ENCODE assay signal across 17 cellular contexts in genomic region chr2:121485039-121485438, GRCh38. TPM values are rescaled to one million over a fixed set of nuclear protein-coding genes. Genes with fewer than 3 reads are reported as not detected.
DNase-seq lines count a peak whose midpoint lies in the region; ATAC-seq and TF ChIP-seq lines count a peak whose summit lies in the region.
"Had no signal": no experiment of that assay in that cellular context is flagged by ENCODE, and none has a peak within 500 bp of the region (broad histone marks: within the 10 kb centered on the region; RNA-seq: fewer than 3 reads in every experiment).

No MANE protein-coding gene starts in this region.

- peak overlapping the region; percentile 24; the same call in 1 of the 2 replicates for H3K4me3 ChIP-seq in ACC112 (ENCODE audit: low read depth, low read length)
- H3K4me3 ChIP-seq in kidney epithelial cell (ENCODE audit: low read depth, low read length), result no peak overlapping the region
- no peak overlapping the region for H3K4me3 ChIP-seq in tibial nerve
- H3K4me3 ChIP-seq: GM23338, left ventricle myocardium inferior had no signal

- H3K4me1 Mint-ChIP-seq in MCF 10A (ENCODE audit: insufficient read depth, unreplicated experiment), result peaks cover 19% of the 10 kb centered on the region

- no peaks in the 10 kb centered on the region for H3K27me3 Mint-ChIP-seq in MCF 10A (ENCODE audit: insufficient read depth, unreplicated experiment)
- H3K27me3 Mint-ChIP-seq: activated naive CD8-positive, alpha-beta T cell treated with anti-CD3 and anti-CD28 coated beads, Interleukin-2, amount 50 U/mL, for 24 hours had no signal

- intact Hi-C loops in MCF 10A (cut with micrococcal nuclease), result no loop called here

- TF ChIP-seq POLR2A in tibial nerve (IDR thresholded peaks at IDR 0.05), result no peak

- no peaks in the 10 kb centered on the region for H3K9me3 Mint-ChIP-seq in MCF 10A (ENCODE audit: unreplicated experiment)
- H3K9me3 Mint-ChIP-seq: activated naive CD8-positive, alpha-beta T cell treated with anti-CD3 and anti-CD28 coated beads, Interleukin-2, amount 50 U/mL, for 24 hours; GM23338 had no signal

- no peak for TF ChIP-seq RAD21 in Ishikawa (IDR thresholded peaks at IDR 0.05; ENCODE audit: low read depth)

- POLR2A ChIA-PET in MCF 10A (lab: Yijun Ruan, JAX) (interaction anchor here (0.5 to 9.4 kb wide), 6 partner anchors 9 to 163 kb away, joined by 3 to 109 read pairs (median 7); partner anchors contain the start of gene RNU4ATAC), GM10248 (lab: Yijun Ruan, JAX) (no interaction called here)

- peak; percentile 47 for DNase-seq in MCF 10A (ENCODE audit: unreplicated experiment)
- DNase-seq in kidney epithelial cell (ENCODE audit: low read depth), result peak; percentile 59
- no peak for DNase-seq in stimulated activated CD8-positive, alpha-beta memory T cell treated with anti-CD3 and anti-CD28 coated beads, Interleukin-4, amount 100 ng/mL, for 48 hours
- no peak for DNase-seq in GM10248 (ENCODE audit: extremely low spot score)
- DNase-seq in tibial nerve (ENCODE audit: low spot score in 2 of 2), result no peak
- DNase-seq: activated CD8-positive, alpha-beta memory T cell treated with anti-CD3 and anti-CD28 coated beads, Interleukin-2, amount 50 U/mL, for 4 hours; activated naive CD8-positive, alpha-beta T cell treated with anti-CD3 and anti-CD28 coated beads, Interleukin-2, amount 50 U/mL, for 24 hours; head of caudate nucleus; left ventricle myocardium inferior; NCI-H1436 treated with DMSO at 0.1 percent for 48 hours; NCI-H526 treated with DMSO at 0.1 percent for 48 hours; Right ventricle myocardium superior had no signal

- no TSS peak for BruUV-seq in MCF 10A (replicated peaks; lab: Mats Ljungman, UMichigan)

- H3K4me3 Mint-ChIP-seq in MCF 10A (ENCODE audit: unreplicated experiment), result no peak overlapping the region
- H3K4me3 Mint-ChIP-seq: activated naive CD8-positive, alpha-beta T cell treated with anti-CD3 and anti-CD28 coated beads, Interleukin-2, amount 50 U/mL, for 24 hours; GM23338 had no signal

- ATAC-seq in GM18868 (IDR thresholded peaks at IDR 0.05; ENCODE audit: unreplicated experiment), result no peak
- ATAC-seq: activated naive CD8-positive, alpha-beta T cell treated with anti-CD3 and anti-CD28 coated beads, Interleukin-2, amount 50 U/mL, for 24 hours; GM23338 had no signal

- no peaks in the 10 kb centered on the region for H3K9me3 ChIP-seq in tibial nerve
- H3K9me3 ChIP-seq: left ventricle myocardium inferior, neutrophil had no signal

- H3K27me3 ChIP-seq in ACC112 (ENCODE audit: insufficient read depth, low read length), result no peaks in the 10 kb centered on the region
- no peaks in the 10 kb centered on the region for H3K27me3 ChIP-seq in kidney epithelial cell (ENCODE audit: control insufficient read depth, insufficient read depth, low read length)
- H3K27me3 ChIP-seq in tibial nerve, result no peaks in the 10 kb centered on the region
- H3K27me3 ChIP-seq: neutrophil had no signal

- H3K36me3 Mint-ChIP-seq in MCF 10A (ENCODE audit: insufficient read depth, unreplicated experiment), result peaks cover 4% of the 10 kb centered on the region

- no peak overlapping the region for H2AFZ ChIP-seq in ACC112 (ENCODE audit: low read length, unreplicated experiment)
- H2AFZ ChIP-seq: GM23338 had no signal

- TF ChIP-seq EP300 in Ishikawa (IDR thresholded peaks at IDR 0.05; ENCODE audit: borderline replicate concordance) (peak; percentile 14; the same call in 1 of the 2 replicates), tibial nerve (IDR thresholded peaks at IDR 0.05) (no peak)

- H3K36me3 ChIP-seq in ACC112 (ENCODE audit: insufficient read depth, low read length), result no peaks in the 10 kb centered on the region
- H3K36me3 ChIP-seq in kidney epithelial cell (ENCODE audit: control insufficient read depth, insufficient read depth, low read length), result no peaks in the 10 kb centered on the region
- peaks cover 0 to 8% (median 0%) of the 10 kb centered on the region in 3 donors for H3K36me3 ChIP-seq in tibial nerve
- H3K36me3 ChIP-seq: left ventricle myocardium inferior had no signal

- H3K4me1 ChIP-seq in ACC112 (ENCODE audit: control insufficient read depth, insufficient read depth, low read length, unreplicated experiment), result peaks cover 60% of the 10 kb centered on the region
- peaks cover 0 to 61% (median 14%) of the 10 kb centered on the region in 4 donors for H3K4me1 ChIP-seq in tibial nerve

- no peak overlapping the region for H3K27ac Mint-ChIP-seq in MCF 10A (ENCODE audit: low read depth, unreplicated experiment)
- H3K27ac Mint-ChIP-seq: activated naive CD8-positive, alpha-beta T cell treated with anti-CD3 and anti-CD28 coated beads, Interleukin-2, amount 50 U/mL, for 24 hours; GM23338 had no signal

- H3K27ac ChIP-seq in ACC112 (ENCODE audit: low read depth, low read length) (peak overlapping the region; percentile 84), tibial nerve (no peak overlapping the region)
- H3K27ac ChIP-seq: left ventricle myocardium inferior had no signal

- peaks cover 58% of the 10 kb centered on the region for H3K79me2 ChIP-seq in ACC112 (ENCODE audit: control insufficient read depth, insufficient read depth, low read length, unreplicated experiment)

- TF ChIP-seq CTCF in MCF 10A (IDR thresholded peaks at IDR 0.05; ENCODE audit: unreplicated experiment) (no peak), kidney epithelial cell (IDR thresholded peaks at IDR 0.05; ENCODE audit: insufficient read depth, low read length, poor library complexity, severe bottlenecking) (no peak), GM10248 (IDR thresholded peaks at IDR 0.05; ENCODE audit: control extremely low read depth, extremely low read depth, low read depth, missing control alignments) (no peak), tibial nerve (IDR thresholded peaks at IDR 0.05) (no peak)

- CTCF ChIA-PET in MCF 10A (lab: Yijun Ruan, JAX) (interaction anchor here (1.2 to 1.3 kb wide), 3 partner anchors 10 to 16 kb away, joined by 4 read pairs; no protein-coding TSS in a partner anchor), GM10248 (lab: Yijun Ruan, JAX) (interaction anchor here (1.5 to 1.9 kb wide), 2 partner anchors 10 to 12 kb away, joined by 4 to 5 read pairs; no protein-coding TSS in a partner anchor)

TF ChIP-seq in Ishikawa, 13 proteins besides CTCF, POLR2A, EP300 and RAD21:
- no peak for TF ChIP-seq CEBPB (IDR thresholded peaks at IDR 0.05)
- no peak for TF ChIP-seq YY1 (IDR thresholded peaks at IDR 0.05; ENCODE audit: low read depth)
- no peak for TF ChIP-seq ZBTB7A (IDR thresholded peaks at IDR 0.05; ENCODE audit: low read depth)
- no peak for TF ChIP-seq TCF12 (IDR thresholded peaks at IDR 0.05; ENCODE audit: low read depth)
- no peak for TF ChIP-seq TAF1 (IDR thresholded peaks at IDR 0.05; ENCODE audit: low read depth)
- TF ChIP-seq REST (IDR thresholded peaks at IDR 0.05; ENCODE audit: low read depth), result no peak
- no peak for TF ChIP-seq NFIC (IDR thresholded peaks at IDR 0.05)
- no peak for TF ChIP-seq USF1 (IDR thresholded peaks at IDR 0.05)
- TF ChIP-seq EGR1 (IDR thresholded peaks at IDR 0.05), result no peak
- TF ChIP-seq FOXM1 (IDR thresholded peaks at IDR 0.05; ENCODE audit: borderline replicate concordance, low read depth), result no peak
- TF ChIP-seq CREB1 (IDR thresholded peaks at IDR 0.05; ENCODE audit: low read depth), result no peak
- no peak for TF ChIP-seq MAX (IDR thresholded peaks at IDR 0.05)
- no peak for TF ChIP-seq TEAD4 (IDR thresholded peaks at IDR 0.05)

RNA-seq across cellular contexts. Expression of gene RNU4ATAC, which starts 45.6 kb away (rescaled TPM):
- total RNA-seq in MCF 10A (2022), result not detected in 2 replicates
- total RNA-seq in kidney epithelial cell, result not detected in 2 replicates
- not detected for total RNA-seq in tibial nerve
- total RNA-seq: GM23338 had no signal

Comparison
In these comparisons a context has a peak if more than half of its experiments do, and no peak if none do; other contexts are left out.
1. DNase-seq: peak in MCF 10A (single experiment) and kidney epithelial cell (single experiment); none in stimulated activated CD8-positive, alpha-beta memory T cell treated with anti-CD3 and anti-CD28 coated beads, Interleukin-4, amount 100 ng/mL, for 48 hours (single experiment), GM10248 (single experiment) and tibial nerve (0 of 2).